ENCODE assay signal across 1 cellular context in the genomic region with DNA sequence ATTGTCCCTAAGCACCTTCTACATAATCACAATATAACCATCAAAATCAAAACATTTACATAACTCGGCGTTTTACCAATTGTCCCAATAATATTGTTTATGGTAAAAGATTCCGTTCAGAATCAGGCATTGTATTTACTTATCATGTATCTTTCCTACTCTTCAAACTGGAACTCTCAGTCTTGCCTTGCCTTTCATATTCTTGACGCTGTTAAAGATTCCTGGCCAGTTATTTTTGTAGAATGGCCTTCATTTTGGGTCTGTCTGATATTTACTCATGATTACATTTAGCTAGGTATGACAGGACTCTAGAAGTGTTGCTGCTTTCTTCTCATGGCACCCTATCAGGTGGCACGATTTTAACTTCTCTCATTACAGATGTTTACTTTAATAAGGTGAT.
TF ChIP-seq lines count a peak whose summit lies in the region.

No MANE protein-coding gene starts in this region.

TF ChIP-seq in HCT116, 20 proteins besides CTCF, POLR2A, EP300 and RAD21 (continued from another document):
- TF ChIP-seq REST (IDR thresholded peaks at IDR 0.05; ENCODE audit: low read depth), result no peak
- TF ChIP-seq ZNF274 (IDR thresholded peaks at IDR 0.05; ENCODE audit: low read depth, low read length), result no peak
- TF ChIP-seq SIN3A (IDR thresholded peaks at IDR 0.05; ENCODE audit: low read depth), result no peak
- no peak for TF ChIP-seq ZBTB33 (IDR thresholded peaks at IDR 0.05; ENCODE audit: extremely low read depth, insufficient replicate concordance, low read length)
- no peak for TF ChIP-seq TCF7L2 (IDR thresholded peaks at IDR 0.05; ENCODE audit: borderline replicate concordance, extremely low read depth, insufficient read depth, insufficient read length)
- no peak for TF ChIP-seq FOSL1 (IDR thresholded peaks at IDR 0.05; ENCODE audit: low read depth)
- no peak for TF ChIP-seq YY1 (IDR thresholded peaks at IDR 0.05; ENCODE audit: extremely low read depth, insufficient replicate concordance, low read depth, low read length)
- TF ChIP-seq ATF3 (IDR thresholded peaks at IDR 0.05), result no peak
- no peak for TF ChIP-seq SRF (IDR thresholded peaks at IDR 0.05; ENCODE audit: low read depth)
TF ChIP-seq in HCT116: peak in this region for 0.
